ENCODE assay signal across 8 cellular contexts in the genomic region with DNA sequence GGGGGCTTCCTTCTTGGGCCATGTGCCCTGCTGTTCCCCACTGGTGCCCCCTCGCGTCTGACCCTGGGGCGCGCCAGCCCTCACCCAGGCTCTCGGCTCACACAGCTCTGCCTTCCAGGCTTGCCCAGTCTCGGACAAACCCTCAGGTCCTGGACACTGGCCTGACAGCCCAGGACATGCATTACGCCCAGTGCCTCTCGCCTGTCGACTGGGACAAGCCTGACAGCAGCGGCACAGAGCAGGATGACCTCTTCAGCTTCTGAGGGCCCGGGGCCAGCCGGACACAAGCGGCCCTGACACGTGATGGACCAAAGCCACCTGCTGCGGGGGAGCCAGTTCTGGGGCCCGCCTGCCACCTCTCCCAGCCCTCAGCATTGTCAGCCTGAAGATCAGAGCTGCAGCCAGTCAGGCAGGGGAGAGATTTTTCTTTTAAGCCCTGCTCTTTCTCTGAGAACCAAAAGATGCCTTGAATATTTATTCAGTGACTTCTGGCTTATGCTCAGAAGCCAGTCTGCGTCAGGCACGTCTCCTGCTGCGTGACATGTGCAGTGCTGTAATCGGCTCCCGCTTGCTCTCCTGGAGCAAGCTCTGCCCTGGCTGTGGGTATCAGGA. TPM values are rescaled to one million over a fixed set of nuclear protein-coding genes. Genes with fewer than 3 reads are reported as not detected.
DNase-seq lines count a peak whose midpoint lies in the region; ATAC-seq and TF ChIP-seq lines count a peak whose summit lies in the region.

No MANE protein-coding gene starts in this region.

- H3K27me3 ChIP-seq in brain microvascular endothelial cell (replicated peaks), result no peaks in the 10 kb centered on the region

- no peak for TF ChIP-seq CTCF in 22Rv1 (IDR thresholded peaks at IDR 0.05)
- peak; percentile 31 for TF ChIP-seq CTCF in HFF-Myc (IDR thresholded peaks at IDR 0.05; ENCODE audit: low read depth, low read length, missing control alignments)
- TF ChIP-seq CTCF in brain microvascular endothelial cell (IDR thresholded peaks at IDR 0.05; ENCODE audit: low read depth, low read length, missing control alignments), result peak; percentile 31

- H3K27ac ChIP-seq in 22Rv1 (peak overlapping the region; percentile 80), brain microvascular endothelial cell (peak overlapping the region; percentile 76)

- DNase-seq in HFF-Myc (ENCODE audit: extremely low read depth, low read depth) (no peak), brain microvascular endothelial cell (peak; percentile 84), medulla oblongata (ENCODE audit: extremely low spot score) (peak; percentile 72), mesenteric fat pad (ENCODE audit: low spot score) (no peak), NCI-H1930 (lab: John Stamatoyannopoulos, UW) (no peak), D341Med (ENCODE audit: low spot score) (no peak)

- in situ Hi-C loops in brain microvascular endothelial cell (cut with HindIII; ENCODE audit: low pct_ligation_motif_present, low sequenced_read_pairs), result no loop called here

- no peak overlapping the region for H3K4me3 ChIP-seq in HFF-Myc (replicated peaks; ENCODE audit: low read depth, low read length)
- H3K4me3 ChIP-seq in brain microvascular endothelial cell (ENCODE audit: low read depth, low read length), result no peak overlapping the region

- H3K36me3 ChIP-seq in brain microvascular endothelial cell (replicated peaks), result peaks cover 2% of the 10 kb centered on the region

- ATAC-seq in GM18867 (IDR thresholded peaks at IDR 0.05; ENCODE audit: unreplicated experiment), result no peak

RNA-seq across cellular contexts. Expression of a gene that starts 23.4 kb away (rescaled TPM):
- 27.6 TPM for total RNA-seq in mesenteric fat pad

RNA-seq across cellular contexts. Expression of a gene that starts 49.8 kb away (rescaled TPM):
- total RNA-seq in mesenteric fat pad, result 21.9 TPM

Comparison
In these comparisons a context has a peak if more than half of its experiments do, and no peak if none do; other contexts are left out.
1. DNase-seq: peak in brain microvascular endothelial cell (single experiment) and medulla oblongata (single experiment); none in HFF-Myc (single experiment), mesenteric fat pad (single experiment), NCI-H1930 (0 of 2) and D341Med (single experiment).